In the genomic region with DNA sequence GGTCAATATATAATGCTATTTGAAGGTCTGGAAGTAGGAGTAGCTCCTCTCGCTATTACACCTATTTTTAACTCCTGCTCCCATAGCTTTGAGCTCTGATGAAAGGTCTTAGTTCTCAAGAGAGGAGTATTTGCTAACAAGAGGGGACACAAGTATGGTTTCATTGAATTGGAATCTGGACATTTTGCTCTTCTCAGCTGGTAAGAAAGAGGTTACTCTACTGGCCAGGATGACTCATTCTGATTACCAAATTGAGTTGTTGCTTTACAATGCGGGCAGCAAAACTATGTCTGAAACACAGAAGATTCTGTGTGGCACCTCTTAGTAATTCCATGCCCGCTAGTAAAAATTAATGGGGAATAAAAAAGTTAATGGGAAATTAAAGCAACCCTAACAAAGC, we compare ENCODE assay signal across 11 cellular contexts.
DNase-seq lines count a peak whose midpoint lies in the region; ATAC-seq and TF ChIP-seq lines count a peak whose summit lies in the region.
"Had no signal": no experiment of that assay in that cellular context is flagged by ENCODE, and none has a peak within 500 bp of the region (broad histone marks: within the 10 kb centered on the region; RNA-seq: fewer than 3 reads in every experiment).

No MANE protein-coding gene starts in this region.

- no peaks in the 10 kb centered on the region for H3K36me3 ChIP-seq in RWPE2 (ENCODE audit: low read depth)

- peak overlapping the region; percentile 43 for H3K27ac ChIP-seq in RWPE2 (ENCODE audit: poor library complexity, severe bottlenecking)
- H3K27ac ChIP-seq: HL-60 had no signal

- peak; percentile 98 for ATAC-seq in RWPE2 (ENCODE audit: low read depth)
- ATAC-seq in GM18868 (IDR thresholded peaks at IDR 0.05; ENCODE audit: unreplicated experiment): no peak

- H3K4me3 ChIP-seq in RWPE2 (ENCODE audit: severe bottlenecking) (no peak overlapping the region), skeletal muscle cell (ENCODE audit: low read depth, low read length) (no peak overlapping the region)

- H3K27me3 ChIP-seq in RWPE2 (ENCODE audit: insufficient read depth, poor library complexity, severe bottlenecking): no peaks in the 10 kb centered on the region

- H3K9me3 ChIP-seq in RWPE2 (ENCODE audit: severe bottlenecking): no peaks in the 10 kb centered on the region

- DNase-seq in GM04503 (ENCODE audit: low read depth): peak; percentile 88
- DNase-seq in RWPE2 (ENCODE audit: low spot score): no peak
- DNase-seq in fibroblast of peridontal ligament (ENCODE audit: extremely low read depth): peak; percentile 94
- peak; percentile 88 for DNase-seq in skeletal muscle cell (ENCODE audit: low read depth)
- no peak for DNase-seq in NCI-H82 treated with DMSO at 0.1 percent for 48 hours (lab: John Stamatoyannopoulos, UW; ENCODE audit: unreplicated experiment)
- DNase-seq in NCI-H187 treated with DMSO at 0.1 percent for 48 hours (lab: John Stamatoyannopoulos, UW): no peak
- no peak for DNase-seq in GM19238 (ENCODE audit: insufficient read length, low spot score)
- DNase-seq: activated B cell treated with CpG ODN at 0.5 μM for 24 hours; activated naive CD8-positive, alpha-beta T cell treated with anti-CD3 and anti-CD28 coated beads, Interleukin-2, amount 10 ng/mL, durations not matched to agents 7 days and 5 days had no signal

- TF ChIP-seq CTCF in RWPE2 (IDR thresholded peaks at IDR 0.05; ENCODE audit: poor library complexity, severe bottlenecking): no peak

- peaks cover 9% of the 10 kb centered on the region for H3K4me1 ChIP-seq in RWPE2 (ENCODE audit: insufficient read depth, poor library complexity, severe bottlenecking)

Comparison
In these comparisons a context has a peak if more than half of its experiments do, and no peak if none do; other contexts are left out.
1. DNase-seq: peak in GM04503 (single experiment), fibroblast of peridontal ligament (single experiment) and skeletal muscle cell (single experiment); none in RWPE2 (single experiment), NCI-H82 treated with DMSO at 0.1 percent for 48 hours (single experiment), NCI-H187 treated with DMSO at 0.1 percent for 48 hours (single experiment) and GM19238 (single experiment).